ENCODE assay signal across 8 cellular contexts in genomic region chr2:161136696-161137324, GRCh38. TPM values are rescaled to one million over a fixed set of nuclear protein-coding genes. Genes with fewer than 3 reads are reported as not detected.
DNase-seq lines count a peak whose midpoint lies in the region; ATAC-seq and TF ChIP-seq lines count a peak whose summit lies in the region.

No MANE protein-coding gene starts in this region.

- H3K4me1 ChIP-seq in right cardiac atrium (ENCODE audit: control insufficient read depth, insufficient read depth, low read length): peaks cover 5% of the 10 kb centered on the region
- peaks cover 3 to 32% (median 24%) of the 10 kb centered on the region in 5 donors for H3K4me1 ChIP-seq in subcutaneous abdominal adipose tissue (ENCODE audit: control insufficient read depth in 5 of 5, insufficient read depth in 5 of 5, low read length in 5 of 5)

- H3K4me3 ChIP-seq in right cardiac atrium (ENCODE audit: low read length) (peak overlapping the region; percentile 38), subcutaneous abdominal adipose tissue (ENCODE audit: low read depth in 1 of 5, low read length in 5 of 5) (peak overlapping the region in 4 of 5 donors; percentile 38 to 52 (median 43))

- H3K9me3 ChIP-seq in right cardiac atrium (ENCODE audit: control insufficient read depth, low read length) (no peaks in the 10 kb centered on the region), subcutaneous abdominal adipose tissue (ENCODE audit: control insufficient read depth in 5 of 5, low read length in 5 of 5) (no peaks in the 10 kb centered on the region)

- WGBS in right cardiac atrium: 44% methylated on average over 4 of the region's 4 CpGs

- H3K27me3 ChIP-seq in right cardiac atrium (ENCODE audit: control insufficient read depth, insufficient read depth) (no peaks in the 10 kb centered on the region), subcutaneous abdominal adipose tissue (ENCODE audit: control insufficient read depth in 5 of 5, insufficient read depth in 4 of 5, low read length in 5 of 5) (no peaks in the 10 kb centered on the region)

- DNase-seq in EL (peak; percentile 35), right cardiac atrium (no peak), GM19240 (ENCODE audit: insufficient read length, low spot score) (no peak), NCI-H774 (lab: John Stamatoyannopoulos, UW) (no peak)
- DNase-seq in activated CD8-positive, alpha-beta T cell treated with anti-CD3 and anti-CD28 coated beads for 36 hours: peak; percentile 40

- CTCF ChIA-PET in activated CD8-positive, alpha-beta T cell treated with anti-CD3 and anti-CD28 coated beads for 36 hours (lab: Charles Lee): interaction anchor here (0.7 to 2.5 kb wide), 7 partner anchors 11 to 87 kb away, joined by 3 to 27 read pairs (median 3); no protein-coding TSS in a partner anchor

- no peaks in the 10 kb centered on the region for H3K27me3 Mint-ChIP-seq in activated CD8-positive, alpha-beta T cell treated with anti-CD3 and anti-CD28 coated beads for 36 hours

- H3K36me3 Mint-ChIP-seq in activated CD8-positive, alpha-beta T cell treated with anti-CD3 and anti-CD28 coated beads for 36 hours (ENCODE audit: low read depth): peaks cover 9% of the 10 kb centered on the region

- TF ChIP-seq CTCF in activated CD8-positive, alpha-beta T cell treated with anti-CD3 and anti-CD28 coated beads for 36 hours (IDR thresholded peaks at IDR 0.05): no peak

- peak overlapping the region in 3 of 5 donors; percentile 17 to 51 (median 37) for H3K9ac ChIP-seq in subcutaneous abdominal adipose tissue (ENCODE audit: low read length in 5 of 5)

- H3K4me1 Mint-ChIP-seq in activated CD8-positive, alpha-beta T cell treated with anti-CD3 and anti-CD28 coated beads for 36 hours (ENCODE audit: low read depth): peaks cover 46% of the 10 kb centered on the region

- peaks cover 9% of the 10 kb centered on the region for H3K9me3 Mint-ChIP-seq in activated CD8-positive, alpha-beta T cell treated with anti-CD3 and anti-CD28 coated beads for 36 hours

- intact Hi-C loops in activated CD8-positive, alpha-beta T cell treated with anti-CD3 and anti-CD28 coated beads for 36 hours (cut with micrococcal nuclease): loop anchor here (1.0 to 2.0 kb wide), 2 partner anchors 24 to 60 kb away; partner anchors contain the start of gene TANK
- intact Hi-C loops in right cardiac atrium (cut with DNase I): no loop called here

- POLR2A ChIA-PET in activated CD8-positive, alpha-beta T cell treated with anti-CD3 and anti-CD28 coated beads for 36 hours (lab: Charles Lee): interaction anchor here (0.7 to 1.5 kb wide), 7 partner anchors 16 to 545 kb away, joined by 3 to 5 read pairs (median 3); no protein-coding TSS in a partner anchor

- H3K27ac ChIP-seq in right cardiac atrium (ENCODE audit: low read length) (no peak overlapping the region), subcutaneous abdominal adipose tissue (ENCODE audit: low read depth, low read length) (peak overlapping the region; percentile 74)

- peak overlapping the region; percentile 85 for H3K4me3 Mint-ChIP-seq in activated CD8-positive, alpha-beta T cell treated with anti-CD3 and anti-CD28 coated beads for 36 hours

- peak; percentile 79 for ATAC-seq in GM19438 (IDR thresholded peaks at IDR 0.05; ENCODE audit: low read depth, unreplicated experiment)
- peak; percentile 74 for ATAC-seq in HG03460 (IDR thresholded peaks at IDR 0.05; ENCODE audit: unreplicated experiment)
- peak; percentile 90 for ATAC-seq in activated CD8-positive, alpha-beta T cell treated with anti-CD3 and anti-CD28 coated beads for 36 hours
- ATAC-seq in right cardiac atrium: peak; percentile 80 to 85

- H3K27ac Mint-ChIP-seq in activated CD8-positive, alpha-beta T cell treated with anti-CD3 and anti-CD28 coated beads for 36 hours: peak overlapping the region; percentile 99

- no peaks in the 10 kb centered on the region for H3K36me3 ChIP-seq in subcutaneous abdominal adipose tissue (ENCODE audit: control insufficient read depth in 5 of 5, insufficient read depth in 5 of 5, low read length in 5 of 5)

RNA-seq across cellular contexts. Expression of gene TANK, which starts 23.4 kb away (rescaled TPM):
- 10 to 100 TPM; 49.2 to 51.6 TPM for total RNA-seq in activated CD8-positive, alpha-beta T cell treated with anti-CD3 and anti-CD28 coated beads for 36 hours
- 10 to 100 TPM; 26.4 to 40.9 (median 28.8) TPM for total RNA-seq in right cardiac atrium
- 24.1 TPM for polyA plus RNA-seq in right cardiac atrium

Comparison
In these comparisons a context has a peak if more than half of its experiments do, and no peak if none do; other contexts are left out.
1. DNase-seq: peak in EL (single experiment) and activated CD8-positive, alpha-beta T cell treated with anti-CD3 and anti-CD28 coated beads for 36 hours (single experiment); none in right cardiac atrium (0 of 3), GM19240 (single experiment) and NCI-H774 (single experiment).
2. Peak in every context shown above with its lines, with median percentiles within 50 percentile points of each other: ATAC-seq.